ENCODE assay signal across 8 cellular contexts in the genomic region with DNA sequence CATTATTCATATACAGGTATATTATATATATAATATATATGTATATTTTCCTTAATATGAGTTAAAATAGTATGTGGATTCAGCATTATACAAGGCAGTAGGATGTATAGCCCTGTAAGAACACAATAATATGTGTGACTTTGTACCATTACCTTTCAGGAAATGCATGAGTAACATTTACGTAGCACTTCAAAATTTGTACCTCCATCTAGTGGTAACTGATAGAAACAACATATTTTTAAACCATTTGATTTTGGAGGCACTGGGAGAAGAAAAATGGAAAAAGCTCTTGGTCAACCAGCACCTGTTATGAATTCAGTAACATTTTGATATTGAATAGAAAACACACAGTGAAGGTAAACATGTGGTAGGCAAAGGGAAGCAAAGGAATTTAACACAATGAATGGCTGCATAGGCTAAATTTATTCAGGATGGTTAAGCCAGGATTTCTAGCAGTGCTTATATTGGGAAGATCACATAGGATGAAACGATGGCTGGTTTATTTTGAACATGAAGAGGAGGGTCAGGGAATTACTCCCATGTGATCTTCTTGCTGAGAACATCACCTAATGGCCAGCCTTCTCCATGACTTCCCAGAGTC.
A peak's percentile ranks its signal among the peaks of the same experiment; 100 is the strongest.
DNase-seq lines count a peak whose midpoint lies in the region; ATAC-seq, FAIRE-seq and TF ChIP-seq lines count a peak whose summit lies in the region.

No MANE protein-coding gene starts in this region.

- H2AFZ ChIP-seq in GM12878 (ENCODE audit: control insufficient read depth, low read depth, low read length): no peak overlapping the region

- peak; percentile 66 for TF ChIP-seq RAD21 in GM12878 (IDR thresholded peaks at IDR 0.05; ENCODE audit: insufficient read depth, low read depth, low read length)

- H3K27me3 Mint-ChIP-seq in CD4-positive, alpha-beta memory T cell: no peaks in the 10 kb centered on the region

- no peaks in the 10 kb centered on the region for H3K79me2 ChIP-seq in GM12878 (ENCODE audit: control insufficient read depth, insufficient read depth, low read length)

- H3K27me3 ChIP-seq in GM12878 (replicated peaks in 1 of 2; ENCODE audit: control insufficient read depth in 2 of 2, insufficient read depth in 2 of 2, low read length in 1 of 2) (no peaks in the 10 kb centered on the region), right lobe of liver (no peaks in the 10 kb centered on the region)
- no peaks in the 10 kb centered on the region for H3K27me3 ChIP-seq in CD4-positive, alpha-beta memory T cell (ENCODE audit: insufficient read depth, low read length)

- no peaks in the 10 kb centered on the region for H3K36me3 Mint-ChIP-seq in CD4-positive, alpha-beta memory T cell

- no peak overlapping the region for H3K27ac Mint-ChIP-seq in CD4-positive, alpha-beta memory T cell

- SMC1A ChIA-PET in GM12878 (lab: Charles Lee; ENCODE audit: uncharacterized antibody, unreplicated experiment): interaction anchor here (0.9 to 1.6 kb wide), 6 partner anchors 15 to 568 kb away, joined by 3 to 7 read pairs (median 4); partner anchors contain the start of gene CCDC85A

- H3K27ac ChIP-seq in GM12878 (ENCODE audit: control insufficient read depth, insufficient read depth) (no peak overlapping the region), right lobe of liver (no peak overlapping the region)
- H3K27ac ChIP-seq in CD4-positive, alpha-beta memory T cell (ENCODE audit: low read depth, low read length): no peak overlapping the region

- peaks cover 0 to 6% (median 2%) of the 10 kb centered on the region in 8 donors for H3K9me3 Mint-ChIP-seq in CD4-positive, alpha-beta memory T cell

- ATAC-seq in GM18861 (IDR thresholded peaks at IDR 0.05; ENCODE audit: unreplicated experiment) (peak; percentile 70), GM12878 (peak; percentile 56; the same call in 2 of the 3 replicates), right lobe of liver (peak; percentile 49 to 84 (median 74)), HG03135 (IDR thresholded peaks at IDR 0.05; ENCODE audit: unreplicated experiment) (no peak)

- POLR2A ChIA-PET in GM12878 (lab: Charles Lee): no interaction called here
- POLR2A ChIA-PET in CD4-positive, alpha-beta memory T cell (lab: Charles Lee; ENCODE audit: partially characterized antibody): no interaction called here

- H3K4me1 ChIP-seq in GM12878 (ENCODE audit: control insufficient read depth, insufficient read depth, low read length): no peaks in the 10 kb centered on the region
- no peaks in the 10 kb centered on the region for H3K4me1 ChIP-seq in right lobe of liver
- no peaks in the 10 kb centered on the region for H3K4me1 ChIP-seq in CD4-positive, alpha-beta memory T cell (ENCODE audit: insufficient read depth, low read length)

- no peak overlapping the region for H3K4me3 Mint-ChIP-seq in CD4-positive, alpha-beta memory T cell

- H3K9ac ChIP-seq in GM12878 (ENCODE audit: control insufficient read depth, insufficient read depth, low read length): no peak overlapping the region

- CTCF ChIA-PET in GM12878 (lab: Yijun Ruan, JAX): interaction anchor here (0.9 to 3.3 kb wide), 8 partner anchors 8 to 748 kb away, joined by 3 to 28 read pairs (median 4); partner anchors contain the start of gene CCDC85A
- CTCF ChIA-PET in CD4-positive, alpha-beta memory T cell (lab: Charles Lee; ENCODE audit: partially characterized antibody): no interaction called here

- BruUV-seq in GM12878 (replicated peaks; lab: Mats Ljungman, UMichigan): no TSS peak

- no peaks in the 10 kb centered on the region for H3K4me1 Mint-ChIP-seq in CD4-positive, alpha-beta memory T cell

- TF ChIP-seq POLR2A in GM12878 (IDR thresholded peaks at IDR 0.05; ENCODE audit: low read depth, low read length) (no peak), right lobe of liver (IDR thresholded peaks at IDR 0.05) (no peak)

- no peak overlapping the region for H3K4me3 ChIP-seq in AG10803 (ENCODE audit: low read length)
- H3K4me3 ChIP-seq in GM12878: no peak overlapping the region
- H3K4me3 ChIP-seq in right lobe of liver: no peak overlapping the region
- H3K4me3 ChIP-seq in CD4-positive, alpha-beta memory T cell (ENCODE audit: low read length in 2 of 2): no peak overlapping the region

- in situ Hi-C loops in GM12878 (cut with MboI): loop anchor here (5.0 kb wide), 1 partner anchor 567 kb away; the partner anchor contains the start of gene CCDC85A

- RAD21 ChIA-PET in GM12878 (lab: Charles Lee; ENCODE audit: unreplicated experiment): interaction anchor here (1.0 to 2.6 kb wide), 4 partner anchors 460 to 572 kb away, joined by 3 to 18 read pairs (median 3); partner anchors contain the start of gene CCDC85A

- no peak for TF ChIP-seq EP300 in GM12878 (IDR thresholded peaks at IDR 0.05; ENCODE audit: borderline replicate concordance in 1 of 2, control insufficient read depth in 1 of 2, low read depth in 2 of 2, low read length in 2 of 2)

- H3K9me3 ChIP-seq in GM12878 (replicated peaks; ENCODE audit: control insufficient read depth, insufficient read depth, low read length) (no peaks in the 10 kb centered on the region), right lobe of liver (no peaks in the 10 kb centered on the region)
- H3K9me3 ChIP-seq in CD4-positive, alpha-beta memory T cell (ENCODE audit: control insufficient read depth in 1 of 2, low read length in 2 of 2): no peaks in the 10 kb centered on the region

- intact Hi-C loops in GM12878 (cut with micrococcal nuclease; ENCODE audit: unreplicated experiment) (loop anchor here (1.0 to 2.0 kb wide), 2 partner anchors 460 to 566 kb away; partner anchors contain the start of gene CCDC85A), right lobe of liver (cut with DNase I) (loop anchor here in 1 of 2 donors (5.0 kb wide), 1 partner anchor 567 kb away; the partner anchor contains the start of gene CCDC85A)
- intact Hi-C loops in CD4-positive, alpha-beta memory T cell (cut with micrococcal nuclease): no loop called here

- 0% methylated on average over 2 of the region's 2 CpGs for WGBS in GM12878 (ENCODE audit: insufficient coverage, insufficient replicate concordance, low lambda C conversion rate, missing lambda C conversion rate)
- 25% methylated on average over 2 of the region's 2 CpGs for WGBS in right lobe of liver (ENCODE audit: insufficient coverage, low coverage, low lambda C conversion rate, missing lambda C conversion rate)

- H4K20me1 ChIP-seq in GM12878 (ENCODE audit: control insufficient read depth, insufficient read depth): no peaks in the 10 kb centered on the region

- no peak overlapping the region for H3K4me2 ChIP-seq in GM12878 (ENCODE audit: control insufficient read depth, insufficient read depth)

- H3K36me3 ChIP-seq in GM12878 (ENCODE audit: control insufficient read depth in 2 of 2, insufficient read depth in 2 of 2, low read length in 1 of 2): no peaks in the 10 kb centered on the region
- no peaks in the 10 kb centered on the region for H3K36me3 ChIP-seq in right lobe of liver
- H3K36me3 ChIP-seq in CD4-positive, alpha-beta memory T cell (ENCODE audit: insufficient read depth, low read length): no peaks in the 10 kb centered on the region

- DNase-seq in AG10803 (ENCODE audit: low read depth): peak; percentile 53
- peak; percentile 56 for DNase-seq in NAMALWA (ENCODE audit: low spot score)
- no peak for DNase-seq in GM12878 (ENCODE audit: low read depth, low spot score)
- DNase-seq in right lobe of liver: no peak
- DNase-seq in stimulated activated CD4-positive, alpha-beta T cell treated with anti-CD3 and anti-CD28 coated beads, Interleukin-12 subunit alpha, Interleukin-12 subunit beta, amount 100 ng/mL, for 4 hours: no peak
- no peak for DNase-seq in CD4-positive, alpha-beta memory T cell

- FAIRE-seq in GM12878 (lab: Jason Lieb, UNC): no peak

- TF ChIP-seq CTCF in AG10803 (conservative IDR thresholded peaks at IDR 0.05; ENCODE audit: low read length): peak; percentile 69
- peak; percentile 30 to 62 (median 33); a peak in 4 of 6 replicates for TF ChIP-seq CTCF in GM12878 (IDR thresholded peaks at IDR 0.05 in 2 of 3, conservative IDR thresholded peaks at IDR 0.05 in 1 of 3; ENCODE audit: control insufficient read depth in 2 of 3, extremely low read depth in 1 of 3, insufficient read depth in 1 of 3, low read depth in 3 of 3, low read length in 3 of 3)
- TF ChIP-seq CTCF in right lobe of liver (IDR thresholded peaks at IDR 0.05): peak; percentile 41 to 58 (median 48)

TF ChIP-seq in GM12878, 131 proteins besides CTCF, POLR2A, EP300 and RAD21:
- no peak for TF ChIP-seq HDGF (IDR thresholded peaks at IDR 0.05)
- TF ChIP-seq SMC3 (IDR thresholded peaks at IDR 0.05; ENCODE audit: borderline replicate concordance, low read length): peak; percentile 57; the same call in 1 of the 2 replicates
- TF ChIP-seq, protein P1, sequence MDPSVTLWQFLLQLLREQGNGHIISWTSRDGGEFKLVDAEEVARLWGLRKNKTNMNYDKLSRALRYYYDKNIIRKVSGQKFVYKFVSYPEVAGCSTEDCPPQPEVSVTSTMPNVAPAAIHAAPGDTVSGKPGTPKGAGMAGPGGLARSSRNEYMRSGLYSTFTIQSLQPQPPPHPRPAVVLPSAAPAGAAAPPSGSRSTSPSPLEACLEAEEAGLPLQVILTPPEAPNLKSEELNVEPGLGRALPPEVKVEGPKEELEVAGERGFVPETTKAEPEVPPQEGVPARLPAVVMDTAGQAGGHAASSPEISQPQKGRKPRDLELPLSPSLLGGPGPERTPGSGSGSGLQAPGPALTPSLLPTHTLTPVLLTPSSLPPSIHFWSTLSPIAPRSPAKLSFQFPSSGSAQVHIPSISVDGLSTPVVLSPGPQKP (IDR thresholded peaks at IDR 0.05; ENCODE audit: low read depth, low read length): no peak
TF ChIP-seq in GM12878: peak in this region for 1.

Comparison
In these comparisons a context has a peak if more than half of its experiments do, and no peak if none do; other contexts are left out.
1. DNase-seq: peak in AG10803 (single experiment) and NAMALWA (single experiment); none in GM12878 (single experiment), right lobe of liver (0 of 3), stimulated activated CD4-positive, alpha-beta T cell treated with anti-CD3 and anti-CD28 coated beads, Interleukin-12 subunit alpha, Interleukin-12 subunit beta, amount 100 ng/mL, for 4 hours (single experiment) and CD4-positive, alpha-beta memory T cell (0 of 5).
2. Peak in every context shown above with its lines, with median percentiles within 50 percentile points of each other: CTCF ChIP-seq.